ENCODE assay signal across 26 cellular contexts in the genomic region with DNA sequence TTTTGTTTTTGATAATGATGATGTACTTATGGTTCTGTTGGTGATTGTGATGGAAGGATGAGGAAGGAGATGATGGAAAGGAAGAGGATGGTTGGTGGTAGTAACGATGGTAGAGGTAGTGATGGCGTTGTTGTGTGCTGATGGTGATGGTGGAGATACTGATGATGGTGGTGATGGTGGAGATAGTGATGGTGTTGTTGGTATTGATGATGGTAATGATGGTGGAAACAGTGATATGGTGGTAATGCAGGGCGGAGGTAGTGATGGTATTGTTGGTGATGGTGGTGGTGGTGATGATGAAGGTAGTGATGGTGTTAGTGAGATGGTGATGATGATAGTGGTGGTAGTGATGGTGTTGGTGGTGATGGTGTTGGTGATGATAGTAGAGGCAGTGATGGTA. TPM values are rescaled to one million over a fixed set of nuclear protein-coding genes. Genes with fewer than 3 reads are reported as not detected.
"Had no signal": no experiment of that assay in that cellular context is flagged by ENCODE, and none has a peak within 500 bp of the region (broad histone marks: within the 10 kb centered on the region; RNA-seq: fewer than 3 reads in every experiment).

No MANE protein-coding gene starts in this region.

- H3K4me1 Mint-ChIP-seq: naive thymus-derived CD4-positive, alpha-beta T cell; nephron progenitor cell had no signal

- H3K4me1 ChIP-seq: esophagus squamous epithelium, psoas muscle, stomach, transverse colon had no signal

- H3K27ac Mint-ChIP-seq: dendritic cell treated with granulocyte-macrophage colony-stimulating factor and Interleukin-4, amounts not matched to agents 40 ng/mL and 50 ng/mL, for 4 days; effector memory CD8-positive, alpha-beta T cell; nephron progenitor cell had no signal

- H3K4me3 Mint-ChIP-seq: dendritic cell treated with granulocyte-macrophage colony-stimulating factor and Interleukin-4, amounts not matched to agents 40 ng/mL and 50 ng/mL, for 4 days; effector memory CD8-positive, alpha-beta T cell; naive thymus-derived CD4-positive, alpha-beta T cell; nephron progenitor cell had no signal

- H3K27me3 ChIP-seq: neutrophil, transverse colon had no signal

- ATAC-seq: effector memory CD8-positive, alpha-beta T cell; left colon; left ventricle myocardium superior; naive thymus-derived CD4-positive, alpha-beta T cell; psoas muscle; sciatic nerve had no signal

- FAIRE-seq: colon had no signal

- H3K27ac ChIP-seq: esophagus squamous epithelium, neutrophil, psoas muscle, stomach, thoracic aorta, transverse colon had no signal

- H3K36me3 ChIP-seq: esophagus squamous epithelium, stomach, thoracic aorta, transverse colon had no signal

- H3K9me3 ChIP-seq: esophagus squamous epithelium, neutrophil, psoas muscle, spleen, stomach, thoracic aorta, transverse colon had no signal

- H3K4me3 ChIP-seq: esophagus squamous epithelium, lung, psoas muscle, spleen, stomach, thoracic aorta, transverse colon had no signal

- DNase-seq: effector memory CD8-positive, alpha-beta T cell; esophagus squamous epithelium; foreskin fibroblast; hippocampal formation; left colon; left ventricle myocardium superior; mesendoderm; naive thymus-derived CD4-positive, alpha-beta T cell; nephron progenitor cell; psoas muscle; retina; spleen; stimulated activated CD4-positive, alpha-beta T cell treated with anti-CD3 and anti-CD28 coated beads, Interleukin-15, amount 100 ng/mL, for 24 hours; stimulated activated CD4-positive, alpha-beta T cell treated with anti-CD3 and anti-CD28 coated beads, Interleukin-1b, Interleukin-23, amount 100 ng/mL, for 48 hours; stimulated activated CD4-positive, alpha-beta T cell treated with anti-CD3 and anti-CD28 coated beads, Interleukin-4, amount 100 ng/mL, for 24 hours; stimulated activated naive CD4-positive, alpha-beta T cell; stomach; substantia nigra; transverse colon had no signal

RNA-seq across cellular contexts. Expression of a gene that starts 12.7 kb away (rescaled TPM):
- total RNA-seq: epithelial cell of proximal tubule, esophagus squamous epithelium, left ventricle myocardium superior, psoas muscle, thoracic aorta had no signal
